ENCODE assay signal across 1 cellular context in the genomic region with DNA sequence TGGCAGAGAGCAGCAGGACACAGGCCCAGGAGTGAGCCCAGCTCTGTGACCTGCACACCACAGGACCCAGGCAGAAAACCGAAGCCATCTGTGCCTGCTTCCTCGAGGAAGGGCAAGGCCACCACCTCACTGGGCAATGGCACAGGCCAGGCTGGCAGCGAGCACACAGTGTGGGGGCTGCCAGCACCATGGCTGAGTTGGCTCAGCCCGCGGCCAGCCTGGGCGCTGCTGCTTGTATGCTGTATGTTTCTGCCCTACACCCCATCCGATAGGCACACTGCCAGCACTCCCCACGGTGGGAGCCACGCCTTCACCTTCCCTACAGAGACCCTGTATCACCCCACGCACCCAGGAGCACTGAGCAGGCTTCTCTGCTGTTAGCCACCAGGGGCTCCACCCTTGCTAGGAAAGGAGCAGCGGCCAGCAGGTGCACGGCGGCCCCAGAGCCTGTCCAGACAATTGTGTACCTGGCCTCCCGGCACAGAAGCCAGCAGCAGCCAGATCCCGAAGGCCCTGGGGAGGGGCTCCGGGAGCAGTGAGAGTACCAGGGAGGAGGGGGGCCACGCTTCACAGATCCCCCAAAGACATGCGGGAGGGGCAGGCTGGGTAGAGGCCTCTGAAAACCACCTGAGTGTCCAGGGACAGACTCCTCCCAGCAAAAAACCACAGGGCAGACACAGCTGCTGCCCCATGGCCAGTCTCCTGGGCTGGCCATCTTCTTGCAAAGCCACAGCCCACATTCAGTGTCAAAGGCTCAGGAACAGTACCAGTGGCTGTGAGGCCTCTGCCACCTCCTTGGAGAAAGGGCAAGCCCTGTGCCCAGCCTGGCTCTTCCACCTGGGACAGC.
TF ChIP-seq lines count a peak whose summit lies in the region.

No MANE protein-coding gene starts in this region.

TF ChIP-seq in GM23338, 12 proteins besides CTCF, POLR2A, EP300 and RAD21 (continued from another document):
- TF ChIP-seq ZNF462 (CRISPR knock-in tag; IDR thresholded peaks at IDR 0.05) (no peak), ZNF331 (CRISPR knock-in tag; IDR thresholded peaks at IDR 0.05; ENCODE audit: low read depth) (no peak), EZH2 (IDR thresholded peaks at IDR 0.05; ENCODE audit: low read depth, unreplicated experiment) (no peak), STAT1 (IDR thresholded peaks at IDR 0.05; ENCODE audit: unreplicated experiment) (no peak), EZH2phosphoT487 (IDR thresholded peaks at IDR 0.05; ENCODE audit: unreplicated experiment) (no peak), POLR2AphosphoS5 (IDR thresholded peaks at IDR 0.05; ENCODE audit: low read depth) (no peak), JUNB (IDR thresholded peaks at IDR 0.05; ENCODE audit: unreplicated experiment) (no peak), NANOG (IDR thresholded peaks at IDR 0.05; ENCODE audit: borderline replicate concordance) (no peak), ZNF114 (CRISPR knock-in tag; IDR thresholded peaks at IDR 0.05) (no peak), CREB1 (CRISPR knock-in tag; IDR thresholded peaks at IDR 0.05; ENCODE audit: low read depth) (no peak), ETS1 (IDR thresholded peaks at IDR 0.05) (no peak)
TF ChIP-seq in GM23338: peak in this region for 0.
